28 cellular contexts compared by ENCODE assay signal in genomic region chr1:210254298-210254697, GRCh38. TPM values are rescaled to one million over a fixed set of nuclear protein-coding genes. Genes with fewer than 3 reads are reported as not detected.
"Had no signal": no experiment of that assay in that cellular context is flagged by ENCODE, and none has a peak within 500 bp of the region (broad histone marks: within the 10 kb centered on the region; RNA-seq: fewer than 3 reads in every experiment).

No MANE protein-coding gene starts in this region.

- H3K4me1 ChIP-seq: testis, uterus had no signal

- H3K27me3 ChIP-seq: ovary, right atrium auricular region, testis, thyroid gland, uterus had no signal

- H3K27ac Mint-ChIP-seq: immature natural killer cell; naive thymus-derived CD4-positive, alpha-beta T cell; natural killer cell treated with Interleukin-12 subunit alpha and Interleukin-12 subunit beta and Interleukin-15 and Interleukin-18, amount 100 ng/mL, for 72 hours; progenitor cell of endocrine pancreas; stimulated activated memory B cell treated with anti-CD40 and anti-IgM and Interleukin-4, amounts not matched to agents 10 μg/mL and 1 μg/mL and 100 μg/mL, for 72 hours had no signal

- H3K4me3 ChIP-seq: left ventricle myocardium inferior, lung, mucosa of descending colon, ovary, right atrium auricular region, right lobe of liver, smooth muscle cell, stomach, testis, thyroid gland, transverse colon, uterus had no signal

- H3K36me3 Mint-ChIP-seq: naive thymus-derived CD4-positive, alpha-beta T cell; natural killer cell treated with Interleukin-12 subunit alpha and Interleukin-12 subunit beta and Interleukin-15 and Interleukin-18, amount 100 ng/mL, for 72 hours; stimulated activated memory B cell treated with anti-CD40 and anti-IgM and Interleukin-4, amounts not matched to agents 10 μg/mL and 1 μg/mL and 100 μg/mL, for 72 hours had no signal

- H3K27ac ChIP-seq: left ventricle myocardium inferior, neutrophil, ovary, right atrium auricular region, right lobe of liver, stomach, testis, thyroid gland, transverse colon, uterus had no signal

- ATAC-seq: mucosa of descending colon; naive thymus-derived CD4-positive, alpha-beta T cell; natural killer cell treated with Interleukin-12 subunit alpha and Interleukin-12 subunit beta and Interleukin-15 and Interleukin-18, amount 100 ng/mL, for 72 hours; right lobe of liver; stimulated activated memory B cell treated with anti-CD40 and anti-IgM and Interleukin-4, amounts not matched to agents 10 μg/mL and 1 μg/mL and 100 μg/mL, for 72 hours; stimulated activated naive CD8-positive, alpha-beta T cell treated with anti-CD3 and anti-CD28 coated beads, Interleukin-15, Interleukin-2, amounts not matched to agents 100 U/mL and 50 U/mL, for 24 hours had no signal

- H3K4me3 Mint-ChIP-seq: natural killer cell treated with Interleukin-12 subunit alpha and Interleukin-12 subunit beta and Interleukin-15 and Interleukin-18, amount 100 ng/mL, for 72 hours; stimulated activated memory B cell treated with anti-CD40 and anti-IgM and Interleukin-4, amounts not matched to agents 10 μg/mL and 1 μg/mL and 100 μg/mL, for 72 hours had no signal

- H3K4me2 ChIP-seq: smooth muscle cell had no signal

- H3K36me3 ChIP-seq: left ventricle myocardium inferior, neutrophil, ovary, right atrium auricular region, right lobe of liver, stomach, thyroid gland, transverse colon, uterus had no signal

- DNase-seq: hypothalamus; immature natural killer cell; kidney; left ventricle myocardium inferior; midbrain; mucosa of descending colon; naive thymus-derived CD4-positive, alpha-beta T cell; occipital lobe; ovary; right lobe of liver; stimulated activated CD4-positive, alpha-beta T cell treated with anti-CD3 and anti-CD28 coated beads, Interleukin-1b, Interleukin-23, amount 100 ng/mL, for 48 hours; stimulated activated CD4-positive, alpha-beta T cell treated with anti-CD3 and anti-CD28 coated beads, Interleukin-2, amount 100 ng/mL, for 48 hours; stimulated activated CD4-positive, alpha-beta T cell treated with anti-CD3 and anti-CD28 coated beads, Interleukin-4, amount 100 ng/mL, for 4 hours; stimulated activated CD8-positive, alpha-beta memory T cell treated with anti-CD3 and anti-CD28 coated beads, Interleukin-4, amount 100 ng/mL, for 48 hours; stimulated activated naive CD8-positive, alpha-beta T cell treated with anti-CD3 and anti-CD28 coated beads, Interleukin-15, Interleukin-2, amounts not matched to agents 100 U/mL and 50 U/mL, for 24 hours; stomach; testis; thyroid gland; transverse colon; uterus had no signal

- H3K9me3 ChIP-seq: left ventricle myocardium inferior, mucosa of descending colon, neutrophil, ovary, right atrium auricular region, right lobe of liver, stomach, testis, thyroid gland, transverse colon, uterus had no signal

- FAIRE-seq: islet of Langerhans, kidney had no signal

- H3K9me3 Mint-ChIP-seq: natural killer cell treated with Interleukin-12 subunit alpha and Interleukin-12 subunit beta and Interleukin-15 and Interleukin-18, amount 100 ng/mL, for 72 hours; stimulated activated memory B cell treated with anti-CD40 and anti-IgM and Interleukin-4, amounts not matched to agents 10 μg/mL and 1 μg/mL and 100 μg/mL, for 72 hours had no signal

RNA-seq across cellular contexts. Expression of gene SERTAD4, which starts 21.7 kb away (rescaled TPM):
- total RNA-seq: naive thymus-derived CD4-positive, alpha-beta T cell; natural killer cell treated with Interleukin-12 subunit alpha and Interleukin-12 subunit beta and Interleukin-15 and Interleukin-18, amount 100 ng/mL, for 72 hours; right lobe of liver had no signal
- polyA plus RNA-seq: immature natural killer cell; naive thymus-derived CD4-positive, alpha-beta T cell had no signal
